ENCODE assay signal across 20 cellular contexts in the genomic region with DNA sequence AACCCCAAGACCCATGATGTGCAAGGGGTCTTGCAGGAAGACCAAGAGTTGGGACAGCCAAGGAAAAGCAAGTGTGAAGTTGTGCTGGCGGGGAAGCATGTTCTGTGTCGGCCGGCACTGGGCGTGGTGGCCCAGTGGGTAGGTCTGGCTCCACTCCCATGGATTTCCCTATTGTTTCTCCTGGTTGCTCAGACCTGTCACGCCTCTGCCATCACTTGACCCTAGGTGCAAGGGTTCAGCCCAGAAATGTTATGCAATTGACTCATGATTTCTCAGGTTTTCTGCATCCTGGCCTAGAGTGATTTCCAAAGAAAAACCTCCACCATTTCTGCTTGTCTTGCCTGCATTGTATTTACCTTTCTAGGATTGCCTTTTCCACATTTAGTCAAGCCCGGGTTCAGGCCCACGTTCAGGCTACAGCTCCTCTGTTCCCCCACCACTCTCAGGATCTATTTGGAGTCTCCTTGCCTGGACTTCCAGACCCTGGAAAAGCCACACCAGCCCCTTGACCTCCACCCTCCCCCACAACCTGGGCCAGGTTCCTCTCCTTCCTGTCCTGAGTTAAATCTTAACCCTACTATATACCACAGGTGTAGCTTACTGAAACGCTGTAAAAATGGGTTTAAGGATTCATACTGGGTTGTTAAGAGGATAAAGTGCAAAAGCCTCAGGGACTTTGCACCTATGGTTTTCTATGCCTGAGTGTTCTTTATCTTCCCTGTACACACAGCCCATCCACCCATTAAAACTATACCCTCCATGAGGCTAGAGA. TPM values are rescaled to one million over a fixed set of nuclear protein-coding genes. Genes with fewer than 3 reads are reported as not detected.
"Had no signal": no experiment of that assay in that cellular context is flagged by ENCODE, and none has a peak within 500 bp of the region (broad histone marks: within the 10 kb centered on the region; RNA-seq: fewer than 3 reads in every experiment).

No MANE protein-coding gene starts in this region.

- H3K27me3 ChIP-seq: adrenal gland, vagina had no signal

- H2AFZ ChIP-seq: parathyroid adenoma had no signal

- H3K4me3 ChIP-seq: adrenal gland, lower lobe of right lung, tibial artery, vagina had no signal

- H3K9me3 ChIP-seq: adrenal gland, lower lobe of right lung, tibial artery, vagina had no signal

- H3K79me2 ChIP-seq: parathyroid adenoma had no signal

- H3K27ac ChIP-seq: adrenal gland, lower lobe of right lung, parathyroid adenoma, tibial artery, vagina, VCaP had no signal

- H3K4me1 ChIP-seq: adrenal gland, lower lobe of right lung, parathyroid adenoma, tibial artery, vagina had no signal

- H3K36me3 ChIP-seq: adrenal gland, lower lobe of right lung, tibial artery, vagina had no signal

- H3K9ac ChIP-seq: parathyroid adenoma had no signal

- DNase-seq: activated CD4-positive, alpha-beta memory T cell treated with anti-CD3 and anti-CD28 coated beads for 36 hours; activated CD4-positive, alpha-beta T cell treated with anti-CD3 and anti-CD28 coated beads for 1 hour; activated CD8-positive, alpha-beta memory T cell treated with anti-CD3 and anti-CD28 coated beads, Interleukin-2, amount 10 ng/mL, durations not matched to agents 7 days and 5 days; activated effector memory CD4-positive, alpha-beta T cell treated with Interleukin-2 at 50 U/mL for 16 hours; activated T-cell treated with anti-CD3 and anti-CD28 coated beads, Interleukin-2, amount 50 U/mL, for 24 hours; adrenal gland; foreskin melanocyte; left cardiac atrium; lower lobe of right lung; midbrain; naive thymus-derived CD4-positive, alpha-beta T cell; stimulated activated CD4-positive, alpha-beta T cell treated with anti-CD3 and anti-CD28 coated beads, Interleukin-2, amount 100 ng/mL, for 48 hours; tibial artery had no signal

- ATAC-seq: activated CD8-positive, alpha-beta memory T cell treated with anti-CD3 and anti-CD28 coated beads, Interleukin-2, amount 10 ng/mL, durations not matched to agents 7 days and 5 days; left cardiac atrium; naive thymus-derived CD4-positive, alpha-beta T cell; stimulated activated memory B cell treated with anti-CD40 and anti-IgM and Interleukin-4, amounts not matched to agents 10 μg/mL and 1 μg/mL and 100 μg/mL, for 72 hours had no signal

RNA-seq across cellular contexts. Expression of a gene that starts 17.5 kb away (rescaled TPM):
- total RNA-seq: activated CD4-positive, alpha-beta memory T cell treated with anti-CD3 and anti-CD28 coated beads for 36 hours; activated CD8-positive, alpha-beta memory T cell treated with anti-CD3 and anti-CD28 coated beads, Interleukin-2, amount 10 ng/mL, durations not matched to agents 7 days and 5 days; fibroblast of lung; left cardiac atrium; naive thymus-derived CD4-positive, alpha-beta T cell; T-helper 1 cell treated with Interleukin-12 subunit alpha and Interleukin-12 subunit beta and Interleukin-4 antibody, amounts not matched to agents 30 ng/mL and 1 ng/mL, for 36 hours; vagina had no signal
- polyA plus RNA-seq: naive thymus-derived CD4-positive, alpha-beta T cell had no signal

RNA-seq across cellular contexts. Expression of a gene that starts 39.0 kb away (rescaled TPM):
- total RNA-seq: activated CD4-positive, alpha-beta memory T cell treated with anti-CD3 and anti-CD28 coated beads for 36 hours; activated CD8-positive, alpha-beta memory T cell treated with anti-CD3 and anti-CD28 coated beads, Interleukin-2, amount 10 ng/mL, durations not matched to agents 7 days and 5 days; cardiac septum; T-helper 1 cell treated with Interleukin-12 subunit alpha and Interleukin-12 subunit beta and Interleukin-4 antibody, amounts not matched to agents 30 ng/mL and 1 ng/mL, for 36 hours; vagina had no signal
- polyA plus RNA-seq: naive thymus-derived CD4-positive, alpha-beta T cell had no signal

RNA-seq across cellular contexts. Expression of a gene that starts 42.1 kb away (rescaled TPM):
- total RNA-seq: activated CD4-positive, alpha-beta memory T cell treated with anti-CD3 and anti-CD28 coated beads for 36 hours; activated CD8-positive, alpha-beta memory T cell treated with anti-CD3 and anti-CD28 coated beads, Interleukin-2, amount 10 ng/mL, durations not matched to agents 7 days and 5 days; fibroblast of lung; T-helper 1 cell treated with Interleukin-12 subunit alpha and Interleukin-12 subunit beta and Interleukin-4 antibody, amounts not matched to agents 30 ng/mL and 1 ng/mL, for 36 hours had no signal
- polyA plus RNA-seq: fibroblast of lung; naive thymus-derived CD4-positive, alpha-beta T cell had no signal
